12 cellular contexts compared by ENCODE assay signal in genomic region chr11:9687736-9688494, GRCh38. TPM values are rescaled to one million over a fixed set of nuclear protein-coding genes. Genes with fewer than 3 reads are reported as not detected.
DNase-seq lines count a peak whose midpoint lies in the region; ATAC-seq, FAIRE-seq and TF ChIP-seq lines count a peak whose summit lies in the region.
"Had no signal": no experiment of that assay in that cellular context is flagged by ENCODE, and none has a peak within 500 bp of the region (broad histone marks: within the 10 kb centered on the region; RNA-seq: fewer than 3 reads in every experiment).

No MANE protein-coding gene starts in this region.

- no peak for FAIRE-seq in GM12878 (lab: Jason Lieb, UNC)

- H3K9ac ChIP-seq in GM12878 (ENCODE audit: control insufficient read depth, insufficient read depth, low read length) = 0 out of 2 replicates have a peak overlapping the region, but pooled peaks have one; percentile 29

- ATAC-seq in GM12878 (0 out of 3 replicates have a peak, but pooled peaks have one; percentile 3), left lung (no peak), GM18858 (IDR thresholded peaks at IDR 0.05; ENCODE audit: unreplicated experiment) (no peak)

- TF ChIP-seq CTCF in GM12878 (IDR thresholded peaks at IDR 0.05 in 2 of 3, conservative IDR thresholded peaks at IDR 0.05 in 1 of 3; ENCODE audit: control insufficient read depth in 2 of 3, extremely low read depth in 1 of 3, insufficient read depth in 1 of 3, low read depth in 3 of 3, low read length in 3 of 3) (no peak), left lung (IDR thresholded peaks at IDR 0.05) (no peak), transverse colon (IDR thresholded peaks at IDR 0.05) (no peak)

- DNase-seq in NCI-H345 (lab: John Stamatoyannopoulos, UW) (peak; percentile 13), NCI-H345 treated with DMSO at 0.1 percent for 48 hours (lab: John Stamatoyannopoulos, UW; ENCODE audit: unreplicated experiment) (no peak), GM12878 (ENCODE audit: low read depth, low spot score) (no peak), left lung (no peak), transverse colon (no peak), activated gamma-delta T cell (lab: John Stamatoyannopoulos, UW) (no peak), AML-193 (lab: John Stamatoyannopoulos, UW) (no peak)
- DNase-seq: ACHN; effector CD8-positive, alpha-beta T cell; stimulated activated CD4-positive, alpha-beta T cell treated with anti-CD3 and anti-CD28 coated beads, Interleukin-4, amount 100 ng/mL, for 1 hour had no signal

- POLR2A ChIA-PET in GM12878 (lab: Charles Lee) = interaction anchor here (0.7 to 2.1 kb wide), 8 partner anchors 9 to 59 kb away, joined by 3 to 5 read pairs (median 3); no protein-coding TSS in a partner anchor

- SMC1A ChIA-PET in GM12878 (lab: Charles Lee; ENCODE audit: uncharacterized antibody, unreplicated experiment) = interaction anchor here (0.7 to 5.5 kb wide), 11 partner anchors 9 to 87 kb away, joined by 3 to 52 read pairs (median 4); no protein-coding TSS in a partner anchor

- H3K4me1 ChIP-seq in GM12878 (ENCODE audit: control insufficient read depth, insufficient read depth, low read length) (peaks cover 56% of the 10 kb centered on the region), left lung (peaks cover 25 to 61% of the 10 kb centered on the region in 2 donors), transverse colon (peaks cover 18 to 37% (median 26%) of the 10 kb centered on the region in 4 donors)

- H3K9me3 ChIP-seq in GM12878 (replicated peaks; ENCODE audit: control insufficient read depth, insufficient read depth, low read length) (no peaks in the 10 kb centered on the region), left lung (no peaks in the 10 kb centered on the region), transverse colon (no peaks in the 10 kb centered on the region)
- H3K9me3 ChIP-seq: HAP-1 had no signal

- WGBS in GM12878 (ENCODE audit: insufficient coverage, insufficient replicate concordance, low lambda C conversion rate, missing lambda C conversion rate) = 75% methylated on average over 2 of the region's 2 CpGs
- 84 to 89% methylated on average over 2 of the region's 2 CpGs for WGBS in transverse colon (ENCODE audit: low coverage in 1 of 2), 2 donors

- H3K27me3 ChIP-seq in GM12878 (replicated peaks in 1 of 2; ENCODE audit: control insufficient read depth in 2 of 2, insufficient read depth in 2 of 2, low read length in 1 of 2) (no peaks in the 10 kb centered on the region), left lung (no peaks in the 10 kb centered on the region), transverse colon (no peaks in the 10 kb centered on the region)

- peaks cover 90% of the 10 kb centered on the region for H3K79me2 ChIP-seq in GM12878 (ENCODE audit: control insufficient read depth, insufficient read depth, low read length)

- CTCF ChIA-PET in GM12878 (lab: Yijun Ruan, JAX) = interaction anchor here (1.8 to 5.4 kb wide), 2 partner anchors 32 to 60 kb away, joined by 4 to 26 read pairs; no protein-coding TSS in a partner anchor

- no peak overlapping the region for H2AFZ ChIP-seq in GM12878 (ENCODE audit: control insufficient read depth, low read depth, low read length)

- 0 out of 4 replicates have a peak, but pooled peaks cover 0 to 5% of the 10 kb centered on the region in 2 experiments for H3K36me3 ChIP-seq in GM12878 (ENCODE audit: control insufficient read depth in 2 of 2, insufficient read depth in 2 of 2, low read length in 1 of 2)
- H3K36me3 ChIP-seq in left lung = peaks cover 0 to 5% of the 10 kb centered on the region in 2 donors
- no peaks in the 10 kb centered on the region for H3K36me3 ChIP-seq in transverse colon
- H3K36me3 ChIP-seq: HAP-1 had no signal

- no peak for TF ChIP-seq EP300 in GM12878 (IDR thresholded peaks at IDR 0.05; ENCODE audit: borderline replicate concordance in 1 of 2, control insufficient read depth in 1 of 2, low read depth in 2 of 2, low read length in 2 of 2)
- TF ChIP-seq EP300 in transverse colon (IDR thresholded peaks at IDR 0.05; ENCODE audit: low read depth) = no peak

- TF ChIP-seq POLR2A in GM12878 (IDR thresholded peaks at IDR 0.05; ENCODE audit: low read depth, low read length) = no peak
- TF ChIP-seq POLR2A in transverse colon (IDR thresholded peaks at IDR 0.05) = no peak

- H3K4me3 ChIP-seq in GM12878 (peak overlapping the region; percentile 51), left lung (no peak overlapping the region), transverse colon (no peak overlapping the region)
- H3K4me3 ChIP-seq: HAP-1 had no signal

- RAD21 ChIA-PET in GM12878 (lab: Charles Lee; ENCODE audit: unreplicated experiment) = interaction anchor here (0.7 to 1.7 kb wide), 4 partner anchors 9 to 74 kb away, joined by 3 to 8 read pairs (median 3); no protein-coding TSS in a partner anchor

- H3K27ac ChIP-seq in GM12878 (ENCODE audit: control insufficient read depth, insufficient read depth) = peak overlapping the region; percentile 81
- H3K27ac ChIP-seq in left lung = peak overlapping the region; percentile 76 to 82
- H3K27ac ChIP-seq in transverse colon = peak overlapping the region; percentile 61 to 78 (median 70)

- H3K4me2 ChIP-seq in GM12878 (ENCODE audit: control insufficient read depth, insufficient read depth) = peak overlapping the region; percentile 68

- BruUV-seq in GM12878 (replicated peaks; lab: Mats Ljungman, UMichigan) = no TSS peak

- H4K20me1 ChIP-seq in GM12878 (ENCODE audit: control insufficient read depth, insufficient read depth) = no peaks in the 10 kb centered on the region

- in situ Hi-C loops in GM12878 (cut with MboI) (no loop called here), transverse colon (cut with MboI; ENCODE audit: low pct_ligation_motif_present in 1 of 4, low pct_unique_long_range_greater_than_20kb in 1 of 4, low sequenced_read_pairs in 3 of 4) (no loop called here)

- TF ChIP-seq RAD21 in GM12878 (IDR thresholded peaks at IDR 0.05; ENCODE audit: insufficient read depth, low read depth, low read length) = no peak

- intact Hi-C loops in GM12878 (cut with micrococcal nuclease; ENCODE audit: unreplicated experiment) = no loop called here
- intact Hi-C loops in left lung (cut with DNase I) = no loop called here
- intact Hi-C loops in transverse colon (cut with DNase I; ENCODE audit: low total_unique reads) = no loop called here

TF ChIP-seq in GM12878, 131 proteins besides CTCF, POLR2A, EP300 and RAD21 (continues in another document):
- TF ChIP-seq MTA2 (IDR thresholded peaks at IDR 0.05; ENCODE audit: low read depth) = no peak
- TF ChIP-seq, protein P1, sequence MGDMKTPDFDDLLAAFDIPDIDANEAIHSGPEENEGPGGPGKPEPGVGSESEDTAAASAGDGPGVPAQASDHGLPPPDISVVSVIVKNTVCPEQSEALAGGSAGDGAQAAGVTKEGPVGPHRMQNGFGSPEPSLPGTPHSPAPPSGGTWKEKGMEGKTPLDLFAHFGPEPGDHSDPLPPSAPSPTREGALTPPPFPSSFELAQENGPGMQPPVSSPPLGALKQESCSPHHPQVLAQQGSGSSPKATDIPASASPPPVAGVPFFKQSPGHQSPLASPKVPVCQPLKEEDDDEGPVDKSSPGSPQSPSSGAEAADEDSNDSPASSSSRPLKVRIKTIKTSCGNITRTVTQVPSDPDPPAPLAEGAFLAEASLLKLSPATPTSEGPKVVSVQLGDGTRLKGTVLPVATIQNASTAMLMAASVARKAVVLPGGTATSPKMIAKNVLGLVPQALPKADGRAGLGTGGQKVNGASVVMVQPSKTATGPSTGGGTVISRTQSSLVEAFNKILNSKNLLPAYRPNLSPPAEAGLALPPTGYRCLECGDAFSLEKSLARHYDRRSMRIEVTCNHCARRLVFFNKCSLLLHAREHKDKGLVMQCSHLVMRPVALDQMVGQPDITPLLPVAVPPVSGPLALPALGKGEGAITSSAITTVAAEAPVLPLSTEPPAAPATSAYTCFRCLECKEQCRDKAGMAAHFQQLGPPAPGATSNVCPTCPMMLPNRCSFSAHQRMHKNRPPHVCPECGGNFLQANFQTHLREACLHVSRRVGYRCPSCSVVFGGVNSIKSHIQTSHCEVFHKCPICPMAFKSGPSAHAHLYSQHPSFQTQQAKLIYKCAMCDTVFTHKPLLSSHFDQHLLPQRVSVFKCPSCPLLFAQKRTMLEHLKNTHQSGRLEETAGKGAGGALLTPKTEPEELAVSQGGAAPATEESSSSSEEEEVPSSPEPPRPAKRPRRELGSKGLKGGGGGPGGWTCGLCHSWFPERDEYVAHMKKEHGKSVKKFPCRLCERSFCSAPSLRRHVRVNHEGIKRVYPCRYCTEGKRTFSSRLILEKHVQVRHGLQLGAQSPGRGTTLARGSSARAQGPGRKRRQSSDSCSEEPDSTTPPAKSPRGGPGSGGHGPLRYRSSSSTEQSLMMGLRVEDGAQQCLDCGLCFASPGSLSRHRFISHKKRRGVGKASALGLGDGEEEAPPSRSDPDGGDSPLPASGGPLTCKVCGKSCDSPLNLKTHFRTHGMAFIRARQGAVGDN (IDR thresholded peaks at IDR 0.05) = no peak
- TF ChIP-seq TBL1XR1 (IDR thresholded peaks at IDR 0.05; ENCODE audit: low read depth, low read length) = no peak
- no peak for TF ChIP-seq POLR2AphosphoS2 (IDR thresholded peaks at IDR 0.05; ENCODE audit: low read depth, low read length)
- no peak for TF ChIP-seq SMARCA5 (IDR thresholded peaks at IDR 0.05)
- TF ChIP-seq KLF5 (IDR thresholded peaks at IDR 0.05; ENCODE audit: partially characterized antibody) = no peak
- TF ChIP-seq TAF1 (IDR thresholded peaks at IDR 0.05; ENCODE audit: borderline replicate concordance, low read depth, low read length) = no peak
- no peak for TF ChIP-seq CHD2 (IDR thresholded peaks at IDR 0.05; ENCODE audit: borderline replicate concordance, low read depth, low read length)

RNA-seq across cellular contexts. Expression of gene SWAP70, which starts 24.0 kb away (rescaled TPM):
- 27.9 and 32.6 TPM in 2 replicates for total RNA-seq in GM12878 (2013; cell fraction: nucleolus; rRNA removed)
- total RNA-seq in GM12878 (2014; rRNA removed) = 35.9 and 40.5 TPM in 2 replicates
- 61.1 and 62.4 TPM in 2 replicates for total RNA-seq in GM12878 (2014; rRNA removed; fragmentation: Illumina TruSeq; extraction: Trizol)
- 53.0 and 54.0 TPM in 2 replicates for total RNA-seq in GM12878 (2021)
- polyA plus RNA-seq in GM12878 (2011; ENCODE audit: low read depth) = 24.7 TPM
- polyA plus RNA-seq in GM12878 (2011; rRNA removed) = 20.6 and 25.0 TPM in 2 replicates
- 11.5 and 15.5 TPM in 2 replicates for polyA plus RNA-seq in GM12878 (2011; cell fraction: cytosol; rRNA removed)
- polyA plus RNA-seq in GM12878 (2011; cell fraction: nucleus; rRNA removed) = 5.0 and 8.3 TPM in 2 replicates
- 32.6 and 42.6 TPM in 2 replicates for polyA plus RNA-seq in GM12878 (2012)
- polyA plus RNA-seq in GM12878 (2014; fragmentation: Illumina TruSeq; extraction: Trizol) = 60.9 and 69.6 TPM in 2 replicates
- polyA plus RNA-seq in GM12878 (2014; fragmentation: Nextera tagmentation; extraction: Ambion mirVana) = 10 to 100 TPM; 28.7 to 30.9 TPM
- polyA plus RNA-seq in GM12878 (2014; rRNA removed) = 32.6 and 36.7 TPM in 2 replicates
- 10 to 100 TPM; 46.6 to 51.8 TPM for polyA plus RNA-seq in GM12878 (2016; fragmentation: Nextera tagmentation; extraction: Ambion mirVana)
- polyA minus RNA-seq in GM12878 (2011; rRNA and poly(A)+ RNA removed) = 20.6 and 22.3 TPM in 2 replicates
- 11.2 and 13.0 TPM in 2 replicates for polyA minus RNA-seq in GM12878 (2011; cell fraction: cytosol; rRNA and poly(A)+ RNA removed)
- polyA minus RNA-seq in GM12878 (2011; cell fraction: nucleus; rRNA and poly(A)+ RNA removed) = 4.5 and 9.9 TPM in 2 replicates
- 10 to 100 TPM; 45.6 to 50.8 TPM for total RNA-seq in left lung
- 10 to 100 TPM; 18.8 to 52.5 (median 29.1) TPM for total RNA-seq in transverse colon
